ENCODE assay signal across 8 cellular contexts in the genomic region with DNA sequence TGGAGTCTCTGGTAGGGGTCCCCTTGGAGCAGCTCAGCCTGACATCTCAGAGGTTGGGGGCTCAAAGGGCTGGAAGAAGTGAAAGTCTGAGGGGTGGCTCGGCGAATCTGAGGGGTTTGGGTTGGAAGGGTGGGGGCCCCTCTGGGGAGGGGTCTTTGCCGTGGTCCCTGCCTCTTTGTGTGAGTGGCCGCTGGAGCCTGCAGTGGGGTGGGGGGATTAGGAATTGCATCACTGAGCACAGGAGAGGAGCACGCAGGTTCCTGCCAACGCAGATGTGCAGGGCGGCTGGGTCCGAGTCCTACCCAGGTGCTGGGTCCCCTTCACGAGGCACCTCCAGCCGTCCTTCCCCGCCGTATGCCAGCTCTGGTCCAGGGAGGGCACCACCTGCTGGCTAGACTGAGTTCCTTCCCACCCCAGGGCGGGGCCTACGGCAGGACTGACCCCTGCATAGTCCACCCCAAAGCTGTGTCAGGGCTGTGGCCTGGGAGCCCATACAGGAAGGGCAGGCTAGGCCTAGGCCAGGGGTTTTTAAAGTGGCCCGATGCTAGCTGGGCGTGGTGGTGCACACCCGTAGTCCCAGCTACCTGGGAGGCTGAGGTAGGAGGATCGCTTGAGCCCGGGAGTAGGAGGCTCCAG. TPM values are rescaled to one million over a fixed set of nuclear protein-coding genes. Genes with fewer than 3 reads are reported as not detected.
A peak's percentile ranks its signal among the peaks of the same experiment; 100 is the strongest.
DNase-seq lines count a peak whose midpoint lies in the region; ATAC-seq, FAIRE-seq and TF ChIP-seq lines count a peak whose summit lies in the region.

No MANE protein-coding gene starts in this region.

- H3K9me3 Mint-ChIP-seq in stimulated activated naive CD8-positive, alpha-beta T cell treated with anti-CD3 and anti-CD28 coated beads, Interleukin-15, Interleukin-2, amounts not matched to agents 100 ng/mL and 50 ng/mL, for 24 hours: no peaks in the 10 kb centered on the region

- H3K4me3 ChIP-seq in fibroblast of the aortic adventitia (ENCODE audit: low read depth, low read length): no peak overlapping the region

- CTCF ChIA-PET in RWPE1 (lab: Yijun Ruan, JAX): interaction anchor here (0.5 to 2.2 kb wide), 8 partner anchors 13 to 96 kb away, joined by 3 to 10 read pairs (median 4); a partner anchor contains a TSS

- H3K27ac ChIP-seq in RWPE1: peak overlapping the region; percentile 94

- TF ChIP-seq CTCF in RWPE1 (conservative IDR thresholded peaks at IDR 0.05; ENCODE audit: low read depth) (no peak), fibroblast of the aortic adventitia (IDR thresholded peaks at IDR 0.05; ENCODE audit: insufficient read depth, low read length) (peak; percentile 31)

- no peaks in the 10 kb centered on the region for H3K27me3 Mint-ChIP-seq in stimulated activated naive CD8-positive, alpha-beta T cell treated with anti-CD3 and anti-CD28 coated beads, Interleukin-15, Interleukin-2, amounts not matched to agents 100 ng/mL and 50 ng/mL, for 24 hours

- peak; percentile 52 for DNase-seq in activated T-cell treated with anti-CD3 and anti-CD28 coated beads, Interleukin-2, amount 50 U/mL, for 1 hour
- DNase-seq in activated T-cell treated with anti-CD3 and anti-CD28 coated beads for 4 hours (no peak), RWPE1 (ENCODE audit: low spot score) (no peak), fibroblast of the aortic adventitia (ENCODE audit: low read depth) (no peak), frontal cortex (ENCODE audit: low spot score in 2 of 2) (no peak), epidermal melanocyte (ENCODE audit: insufficient read length, low spot score) (no peak)

- POLR2A ChIA-PET in RWPE1 (lab: Yijun Ruan, JAX; ENCODE audit: low non-redundant PET): no interaction called here

- no peak for FAIRE-seq in frontal cortex (lab: Jason Lieb, UNC)

- peaks cover 40% of the 10 kb centered on the region for H3K36me3 Mint-ChIP-seq in stimulated activated naive CD8-positive, alpha-beta T cell treated with anti-CD3 and anti-CD28 coated beads, Interleukin-15, Interleukin-2, amounts not matched to agents 100 ng/mL and 50 ng/mL, for 24 hours (ENCODE audit: low read depth)

- peak overlapping the region; percentile 99 for H3K4me3 Mint-ChIP-seq in stimulated activated naive CD8-positive, alpha-beta T cell treated with anti-CD3 and anti-CD28 coated beads, Interleukin-15, Interleukin-2, amounts not matched to agents 100 ng/mL and 50 ng/mL, for 24 hours

- no peak for ATAC-seq in HG02884 (IDR thresholded peaks at IDR 0.05; ENCODE audit: unreplicated experiment)

- H3K4me1 Mint-ChIP-seq in stimulated activated naive CD8-positive, alpha-beta T cell treated with anti-CD3 and anti-CD28 coated beads, Interleukin-15, Interleukin-2, amounts not matched to agents 100 ng/mL and 50 ng/mL, for 24 hours (ENCODE audit: low read depth): peaks cover 95% of the 10 kb centered on the region

- peak overlapping the region; percentile 98 for H3K27ac Mint-ChIP-seq in stimulated activated naive CD8-positive, alpha-beta T cell treated with anti-CD3 and anti-CD28 coated beads, Interleukin-15, Interleukin-2, amounts not matched to agents 100 ng/mL and 50 ng/mL, for 24 hours

RNA-seq across cellular contexts. Expression of a gene that starts 9.9 kb away (rescaled TPM):
- total RNA-seq in fibroblast of the aortic adventitia (ENCODE audit: low replicate concordance): 0.81 and 0.90 TPM in 2 replicates
- total RNA-seq in frontal cortex: 4.1 TPM

RNA-seq across cellular contexts. Expression of a gene that starts 30.3 kb away (rescaled TPM):
- total RNA-seq in fibroblast of the aortic adventitia (ENCODE audit: low replicate concordance): not detected in 2 replicates
- not detected for total RNA-seq in frontal cortex
